ENCODE assay signal across 1 cellular context in the genomic region with DNA sequence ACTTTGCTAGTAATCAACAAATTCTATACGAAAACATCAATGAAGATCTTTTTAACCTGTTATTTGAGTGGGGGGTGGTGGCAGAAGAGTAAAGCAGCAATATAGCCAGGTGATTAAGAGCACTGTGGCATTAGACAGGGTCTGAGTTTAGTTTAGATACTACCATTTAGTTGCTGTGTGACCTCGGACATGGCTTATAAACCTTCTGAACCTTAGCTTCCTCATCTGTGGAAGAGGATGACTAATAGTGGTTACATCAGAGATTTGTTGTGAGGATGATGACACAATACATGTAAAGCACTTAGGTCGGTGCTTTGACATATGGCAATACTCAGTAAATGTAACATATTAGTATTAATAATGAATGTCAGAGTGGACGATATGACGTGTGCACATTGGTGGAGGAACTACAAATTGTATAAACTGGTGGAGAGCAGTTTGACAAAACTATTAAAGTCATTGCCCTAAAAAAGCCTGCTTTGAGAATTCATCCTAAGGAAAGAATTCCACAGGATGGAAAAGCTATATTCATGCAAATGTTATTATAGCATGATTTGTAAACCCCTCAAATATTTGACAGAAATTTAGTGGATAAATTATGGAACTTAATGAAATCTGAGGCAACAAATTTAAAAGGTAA.
TF ChIP-seq lines count a peak whose summit lies in the region.

No MANE protein-coding gene starts in this region.

TF ChIP-seq in H1, 55 proteins besides CTCF, POLR2A, EP300 and RAD21:
- no peak for TF ChIP-seq NANOG (IDR thresholded peaks at IDR 0.05; ENCODE audit: insufficient read depth, low read depth, low read length, poor library complexity, severe bottlenecking)
- no peak for TF ChIP-seq BACH1 (IDR thresholded peaks at IDR 0.05; ENCODE audit: low read length)
- no peak for TF ChIP-seq YY1 (IDR thresholded peaks at IDR 0.05; ENCODE audit: low read depth, low read length)
- TF ChIP-seq FOSL1 (IDR thresholded peaks at IDR 0.05; ENCODE audit: insufficient read depth, low read depth, low read length), result no peak
